23 cellular contexts compared by ENCODE assay signal in the genomic region with DNA sequence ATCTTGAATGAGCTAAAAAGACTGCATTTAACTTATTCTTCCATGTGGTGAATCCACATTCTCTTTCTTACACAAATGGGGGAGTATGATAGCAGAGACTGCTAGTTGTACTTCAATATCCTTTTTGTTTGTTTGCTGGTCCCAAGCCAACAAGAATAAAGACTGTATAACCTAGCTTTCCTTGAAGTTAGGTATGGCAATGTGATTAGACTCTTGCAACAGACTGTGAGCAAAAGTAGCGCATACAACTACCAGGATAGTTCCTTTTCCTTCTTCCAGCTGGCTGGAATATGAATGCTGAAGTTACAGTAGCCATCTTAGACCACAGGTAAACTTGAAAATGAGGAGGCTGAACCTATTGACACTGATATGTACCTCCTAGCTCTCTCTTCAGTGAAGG. TPM values are rescaled to one million over a fixed set of nuclear protein-coding genes. Genes with fewer than 3 reads are reported as not detected.
DNase-seq lines count a peak whose midpoint lies in the region; ATAC-seq, FAIRE-seq and TF ChIP-seq lines count a peak whose summit lies in the region.
"Had no signal": no experiment of that assay in that cellular context is flagged by ENCODE, and none has a peak within 500 bp of the region (broad histone marks: within the 10 kb centered on the region; RNA-seq: fewer than 3 reads in every experiment).

No MANE protein-coding gene starts in this region.

- no peaks in the 10 kb centered on the region for H3K27me3 Mint-ChIP-seq in activated naive CD8-positive, alpha-beta T cell treated with anti-CD3 and anti-CD28 coated beads, Interleukin-2, amount 50 U/mL, for 24 hours
- no peaks in the 10 kb centered on the region for H3K27me3 Mint-ChIP-seq in activated naive CD8-positive, alpha-beta T cell treated with anti-CD3 and anti-CD28 coated beads for 36 hours
- no peaks in the 10 kb centered on the region for H3K27me3 Mint-ChIP-seq in activated CD8-positive, alpha-beta T cell treated with anti-CD3 and anti-CD28 coated beads, Interleukin-2, amount 10 ng/mL, durations not matched to agents 7 days and 5 days (ENCODE audit: low read depth)
- H3K27me3 Mint-ChIP-seq in stimulated activated memory B cell treated with anti-CD40 and anti-IgM and Interleukin-4, amounts not matched to agents 10 μg/mL and 1 μg/mL and 100 μg/mL, for 72 hours, result no peaks in the 10 kb centered on the region
- peaks cover 16% of the 10 kb centered on the region for H3K27me3 Mint-ChIP-seq in chondrocyte (ENCODE audit: low read depth)
- H3K27me3 Mint-ChIP-seq: CD4-positive, alpha-beta memory T cell had no signal

- TF ChIP-seq RAD21 in K562 (CRISPR knock-in tag; conservative IDR thresholded peaks at IDR 0.05 in 1 of 2, IDR thresholded peaks at IDR 0.05 in 1 of 2), result no peak

- no peaks in the 10 kb centered on the region for H4K20me1 ChIP-seq in K562 (replicated peaks; ENCODE audit: control insufficient read depth, insufficient read depth, low read length)

- TF ChIP-seq EP300 in K562 (IDR thresholded peaks at IDR 0.05; ENCODE audit: low read length), result no peak

- H3K4me3 Mint-ChIP-seq in activated naive CD8-positive, alpha-beta T cell treated with anti-CD3 and anti-CD28 coated beads, Interleukin-2, amount 50 U/mL, for 24 hours, result no peak overlapping the region
- H3K4me3 Mint-ChIP-seq in activated naive CD8-positive, alpha-beta T cell treated with anti-CD3 and anti-CD28 coated beads for 36 hours, result no peak overlapping the region
- H3K4me3 Mint-ChIP-seq in activated CD8-positive, alpha-beta T cell treated with anti-CD3 and anti-CD28 coated beads, Interleukin-2, amount 10 ng/mL, durations not matched to agents 7 days and 5 days, result no peak overlapping the region
- no peak overlapping the region for H3K4me3 Mint-ChIP-seq in stimulated activated memory B cell treated with anti-CD40 and anti-IgM and Interleukin-4, amounts not matched to agents 10 μg/mL and 1 μg/mL and 100 μg/mL, for 72 hours
- no peak overlapping the region for H3K4me3 Mint-ChIP-seq in chondrocyte (ENCODE audit: unreplicated experiment)

- POLR2A ChIA-PET in activated CD8-positive, alpha-beta T cell treated with anti-CD3 and anti-CD28 coated beads, Interleukin-2, amount 10 ng/mL, durations not matched to agents 7 days and 5 days (lab: Charles Lee), result interaction anchor here (1.2 to 1.9 kb wide), 3 partner anchors 10 to 20 kb away, joined by 3 to 10 read pairs (median 4); partner anchors contain the start of gene KIF2A
- POLR2A ChIA-PET in K562 (lab: Yijun Ruan, JAX), result interaction anchor here (0.9 to 1.2 kb wide), 2 partner anchors 18 to 20 kb away, joined by 3 read pairs; partner anchors contain the start of gene KIF2A

- intact Hi-C loops in K562 (cut with micrococcal nuclease), result no loop called here

- H2AFZ ChIP-seq in K562 (ENCODE audit: low read depth, low read length), result peak overlapping the region; percentile 57; the same call in 1 of the 2 replicates

- H3K9me3 Mint-ChIP-seq in activated naive CD8-positive, alpha-beta T cell treated with anti-CD3 and anti-CD28 coated beads, Interleukin-2, amount 50 U/mL, for 24 hours, result peaks cover 20% of the 10 kb centered on the region
- H3K9me3 Mint-ChIP-seq in activated naive CD8-positive, alpha-beta T cell treated with anti-CD3 and anti-CD28 coated beads for 36 hours, result peaks cover 32% of the 10 kb centered on the region
- peaks cover 46% of the 10 kb centered on the region for H3K9me3 Mint-ChIP-seq in activated CD8-positive, alpha-beta T cell treated with anti-CD3 and anti-CD28 coated beads, Interleukin-2, amount 10 ng/mL, durations not matched to agents 7 days and 5 days (ENCODE audit: insufficient read depth)
- H3K9me3 Mint-ChIP-seq in stimulated activated memory B cell treated with anti-CD40 and anti-IgM and Interleukin-4, amounts not matched to agents 10 μg/mL and 1 μg/mL and 100 μg/mL, for 72 hours, result peaks cover 12% of the 10 kb centered on the region
- peaks cover 5% of the 10 kb centered on the region for H3K9me3 Mint-ChIP-seq in chondrocyte (ENCODE audit: low read depth)

- H3K36me3 Mint-ChIP-seq in activated naive CD8-positive, alpha-beta T cell treated with anti-CD3 and anti-CD28 coated beads, Interleukin-2, amount 50 U/mL, for 24 hours (ENCODE audit: low read depth), result peaks cover 25% of the 10 kb centered on the region
- peaks cover 62% of the 10 kb centered on the region for H3K36me3 Mint-ChIP-seq in activated naive CD8-positive, alpha-beta T cell treated with anti-CD3 and anti-CD28 coated beads for 36 hours
- H3K36me3 Mint-ChIP-seq in activated CD8-positive, alpha-beta T cell treated with anti-CD3 and anti-CD28 coated beads, Interleukin-2, amount 10 ng/mL, durations not matched to agents 7 days and 5 days (ENCODE audit: low read depth), result peaks cover 81% of the 10 kb centered on the region
- peaks cover 21% of the 10 kb centered on the region for H3K36me3 Mint-ChIP-seq in stimulated activated memory B cell treated with anti-CD40 and anti-IgM and Interleukin-4, amounts not matched to agents 10 μg/mL and 1 μg/mL and 100 μg/mL, for 72 hours
- no peaks in the 10 kb centered on the region for H3K36me3 Mint-ChIP-seq in chondrocyte (ENCODE audit: low read depth)

- FAIRE-seq in K562 (lab: Jason Lieb, UNC), result no peak
- FAIRE-seq: G401.6, GM12878 had no signal

- no TSS peak for BruUV-seq in K562 (replicated peaks; lab: Mats Ljungman, UMichigan)

- no peaks in the 10 kb centered on the region for H3K27me3 ChIP-seq in K562 (ENCODE audit: control insufficient read depth in 2 of 2, insufficient read depth in 2 of 2, low read length in 2 of 2)
- H3K27me3 ChIP-seq: MG63 had no signal

- WGBS in K562 (ENCODE audit: insufficient coverage, low coverage, missing lambda C conversion rate), result 67% methylated on average over 1 of the region's 1 CpG

- peaks cover 20% of the 10 kb centered on the region; the same call in 1 of the 2 replicates for H3K9me3 ChIP-seq in K562 (replicated peaks; ENCODE audit: control insufficient read depth, insufficient read depth, low read depth, low read length)
- H3K9me3 ChIP-seq: HAP-1, MG63 had no signal

- H3K36me3 ChIP-seq in K562 (ENCODE audit: control insufficient read depth, insufficient read depth, low read length), result no peaks in the 10 kb centered on the region
- H3K36me3 ChIP-seq: HAP-1, MG63 had no signal

- ATAC-seq in activated naive CD8-positive, alpha-beta T cell treated with anti-CD3 and anti-CD28 coated beads, Interleukin-2, amount 50 U/mL, for 24 hours, result no peak
- ATAC-seq in activated CD8-positive, alpha-beta T cell treated with anti-CD3 and anti-CD28 coated beads, Interleukin-2, amount 10 ng/mL, durations not matched to agents 7 days and 5 days, result no peak
- no peak for ATAC-seq in K562
- ATAC-seq in stimulated activated memory B cell treated with anti-CD40 and anti-IgM and Interleukin-4, amounts not matched to agents 10 μg/mL and 1 μg/mL and 100 μg/mL, for 72 hours, result no peak
- ATAC-seq: GM12878 had no signal

- TF ChIP-seq CTCF in K562 (IDR thresholded peaks at IDR 0.05 in 2 of 3, conservative IDR thresholded peaks at IDR 0.05 in 1 of 3; ENCODE audit: insufficient read depth in 2 of 3, low read depth in 1 of 3, low read length in 3 of 3) (no peak), chondrocyte (IDR thresholded peaks at IDR 0.05) (no peak)

- CTCF ChIA-PET in activated CD8-positive, alpha-beta T cell treated with anti-CD3 and anti-CD28 coated beads, Interleukin-2, amount 10 ng/mL, durations not matched to agents 7 days and 5 days (lab: Charles Lee), result interaction anchor here (0.9 to 2.6 kb wide), 7 partner anchors 9 to 65 kb away, joined by 3 to 19 read pairs (median 4); partner anchors contain the start of gene KIF2A
- CTCF ChIA-PET in K562 (lab: Yijun Ruan, JAX; ENCODE audit: low intra/inter-chr PET ratio), result no interaction called here

- no peaks in the 10 kb centered on the region for H3K79me2 ChIP-seq in K562 (ENCODE audit: control insufficient read depth, insufficient read depth, low read length)

- H3K27ac Mint-ChIP-seq in activated naive CD8-positive, alpha-beta T cell treated with anti-CD3 and anti-CD28 coated beads, Interleukin-2, amount 50 U/mL, for 24 hours, result peak overlapping the region; percentile 97
- no peak overlapping the region for H3K27ac Mint-ChIP-seq in activated naive CD8-positive, alpha-beta T cell treated with anti-CD3 and anti-CD28 coated beads for 36 hours
- H3K27ac Mint-ChIP-seq in activated CD8-positive, alpha-beta T cell treated with anti-CD3 and anti-CD28 coated beads, Interleukin-2, amount 10 ng/mL, durations not matched to agents 7 days and 5 days, result peak overlapping the region; percentile 53
- H3K27ac Mint-ChIP-seq in stimulated activated memory B cell treated with anti-CD40 and anti-IgM and Interleukin-4, amounts not matched to agents 10 μg/mL and 1 μg/mL and 100 μg/mL, for 72 hours, result peak overlapping the region; percentile 88
- no peak overlapping the region for H3K27ac Mint-ChIP-seq in chondrocyte (ENCODE audit: unreplicated experiment)

- no peak overlapping the region for H3K9ac ChIP-seq in K562 (ENCODE audit: insufficient read depth in 1 of 2, low read depth in 2 of 2, low read length in 2 of 2)

- DNase-seq in activated naive CD8-positive, alpha-beta T cell treated with anti-CD3 and anti-CD28 coated beads, Interleukin-2, amount 50 U/mL, for 24 hours, result no peak
- DNase-seq in activated naive CD8-positive, alpha-beta T cell treated with anti-CD3 and anti-CD28 coated beads for 36 hours, result no peak
- no peak for DNase-seq in activated CD8-positive, alpha-beta T cell treated with anti-CD3 and anti-CD28 coated beads, Interleukin-2, amount 10 ng/mL, durations not matched to agents 7 days and 5 days
- DNase-seq in K562 (ENCODE audit: extremely low read depth in 1 of 4, low spot score in 3 of 4), result no peak
- no peak for DNase-seq in NCI-H1417 (lab: John Stamatoyannopoulos, UW)
- DNase-seq in chondrocyte (ENCODE audit: low spot score), result no peak
- DNase-seq: C1 segment of cervical spinal cord; CD4-positive, alpha-beta memory T cell; COR-L47; GOT3; KG1; MG63; NCI-H1105 treated with DMSO at 0.1 percent for 48 hours; NCI-H2029; NCI-H2227 treated with DMSO at 0.1 percent for 48 hours; NCI-H510A; NCI-H69; Right ventricle myocardium superior; RPMI8226 had no signal

- in situ Hi-C loops in K562 (cut with MboI), result no loop called here

- peaks cover 0 to 11% of the 10 kb centered on the region in 2 experiments; a peak in 4 of 5 replicates for H3K4me1 ChIP-seq in K562 (replicated peaks in 1 of 2; ENCODE audit: control insufficient read depth in 2 of 2, insufficient read depth in 2 of 2, low read length in 2 of 2)
- H3K4me1 ChIP-seq: HAP-1 had no signal

- no peaks in the 10 kb centered on the region for H3K9me1 ChIP-seq in K562 (ENCODE audit: control insufficient read depth, insufficient read depth, low read length)

- no peak for TF ChIP-seq POLR2A in K562 (conservative IDR thresholded peaks at IDR 0.05)

- no peak overlapping the region for H3K4me2 ChIP-seq in K562 (ENCODE audit: insufficient read depth, low read length)

- H3K4me3 ChIP-seq in K562, result no peak overlapping the region
- H3K4me3 ChIP-seq: GM12878, HAP-1, MG63 had no signal

- peaks cover 96% of the 10 kb centered on the region for H3K4me1 Mint-ChIP-seq in activated naive CD8-positive, alpha-beta T cell treated with anti-CD3 and anti-CD28 coated beads, Interleukin-2, amount 50 U/mL, for 24 hours
- H3K4me1 Mint-ChIP-seq in activated naive CD8-positive, alpha-beta T cell treated with anti-CD3 and anti-CD28 coated beads for 36 hours, result peaks cover 64% of the 10 kb centered on the region
- peaks cover 85% of the 10 kb centered on the region for H3K4me1 Mint-ChIP-seq in activated CD8-positive, alpha-beta T cell treated with anti-CD3 and anti-CD28 coated beads, Interleukin-2, amount 10 ng/mL, durations not matched to agents 7 days and 5 days (ENCODE audit: low read depth)
- peaks cover 54% of the 10 kb centered on the region for H3K4me1 Mint-ChIP-seq in stimulated activated memory B cell treated with anti-CD40 and anti-IgM and Interleukin-4, amounts not matched to agents 10 μg/mL and 1 μg/mL and 100 μg/mL, for 72 hours
- H3K4me1 Mint-ChIP-seq in chondrocyte (ENCODE audit: low read depth), result no peaks in the 10 kb centered on the region

- no peak overlapping the region for H3K27ac ChIP-seq in K562 (ENCODE audit: extremely low read depth, low read depth, low read length)

RNA-seq across cellular contexts. Expression of gene KIF2A, which starts 17.9 kb away (rescaled TPM):
- total RNA-seq in activated naive CD8-positive, alpha-beta T cell treated with anti-CD3 and anti-CD28 coated beads for 36 hours, result 100 to 1,000 TPM; 164 to 175 TPM
- total RNA-seq in activated CD8-positive, alpha-beta T cell treated with anti-CD3 and anti-CD28 coated beads, Interleukin-2, amount 10 ng/mL, durations not matched to agents 7 days and 5 days, result 100 to 1,000 TPM; 149 to 151 TPM
- 61.3 and 233 TPM in 2 replicates for total RNA-seq in K562 (2011; cell fraction: chromatin; rRNA removed; ENCODE audit: low replicate concordance)
- total RNA-seq in K562 (2011; cell fraction: nucleolus; rRNA removed), result 22.8 and 41.1 TPM in 2 replicates
- total RNA-seq in K562 (2011; cell fraction: nucleoplasm; rRNA removed), result 69.0 and 96.6 TPM in 2 replicates
- total RNA-seq in K562 (2014; rRNA removed) (53.6 and 61.9 TPM in 2 replicates), K562 (2014; rRNA removed; fragmentation: Illumina TruSeq; extraction: Trizol) (97.1 and 114 TPM in 2 replicates), K562 (2015; rRNA removed; fragmentation: Illumina TruSeq; extraction: Trizol) (74.4 and 77.6 TPM in 2 replicates), K562 (2021) (84.7 and 90.6 TPM in 2 replicates), chondrocyte (34.5 to 37.7 TPM (median 37.3 TPM) in 3 replicates)
- polyA plus RNA-seq in K562 (2011; rRNA removed) (47.9 and 83.4 TPM in 2 replicates), K562 (2014; fragmentation: Illumina TruSeq; extraction: Trizol) (117 and 126 TPM in 2 replicates), K562 (2014; fragmentation: Nextera tagmentation; extraction: Ambion mirVana) (10 to 100 TPM; 42.6 to 48.3 TPM), K562 (2014; rRNA removed) (57.2 and 60.4 TPM in 2 replicates)
- 16.3 and 32.6 TPM in 2 replicates for polyA plus RNA-seq in K562 (2011; cell fraction: cytosol; rRNA removed)
- polyA plus RNA-seq in K562 (2011; cell fraction: nucleus; rRNA removed), result 22.2 and 27.0 TPM in 2 replicates
- 68.3 and 93.3 TPM in 2 replicates for polyA plus RNA-seq in K562 (2012)
- polyA minus RNA-seq in K562 (2011; rRNA and poly(A)+ RNA removed), result 210 and 230 TPM in 2 replicates
- 73.6 and 84.8 TPM in 2 replicates for polyA minus RNA-seq in K562 (2011; cell fraction: cytosol; rRNA and poly(A)+ RNA removed)
- polyA minus RNA-seq in K562 (2011; cell fraction: nucleus; rRNA and poly(A)+ RNA removed), result 28.1 and 45.8 TPM in 2 replicates

Comparison
In these comparisons a context has a peak if more than half of its experiments do, and no peak if none do; other contexts are left out.
1. H3K27ac Mint-ChIP-seq: peak in activated naive CD8-positive, alpha-beta T cell treated with anti-CD3 and anti-CD28 coated beads, Interleukin-2, amount 50 U/mL, for 24 hours (single experiment), activated CD8-positive, alpha-beta T cell treated with anti-CD3 and anti-CD28 coated beads, Interleukin-2, amount 10 ng/mL, durations not matched to agents 7 days and 5 days (single experiment) and stimulated activated memory B cell treated with anti-CD40 and anti-IgM and Interleukin-4, amounts not matched to agents 10 μg/mL and 1 μg/mL and 100 μg/mL, for 72 hours (single experiment); none in activated naive CD8-positive, alpha-beta T cell treated with anti-CD3 and anti-CD28 coated beads for 36 hours (single experiment) and chondrocyte (single experiment).